In genomic region chr11:86041975-86042378, GRCh38 we compare ENCODE assay signal across 8 cellular contexts. TPM values are rescaled to one million over a fixed set of nuclear protein-coding genes. Genes with fewer than 3 reads are reported as not detected.
DNase-seq lines count a peak whose midpoint lies in the region; ATAC-seq and TF ChIP-seq lines count a peak whose summit lies in the region.

No MANE protein-coding gene starts in this region.

- no TSS peak for BruUV-seq in Panc1 (replicated peaks; lab: Mats Ljungman, UMichigan)

- peaks cover 41% of the 10 kb centered on the region for H3K4me1 ChIP-seq in Panc1 (ENCODE audit: control insufficient read depth, insufficient read depth, low read length)
- peaks cover 0 to 66% of the 10 kb centered on the region in 2 donors for H3K4me1 ChIP-seq in right atrium auricular region

- no peaks in the 10 kb centered on the region for H3K9me3 ChIP-seq in Panc1 (ENCODE audit: control insufficient read depth, insufficient read depth, low read depth, low read length)
- H3K9me3 ChIP-seq in right atrium auricular region: no peaks in the 10 kb centered on the region

- H3K4me3 ChIP-seq in Panc1 (ENCODE audit: low read depth in 2 of 2, low read length in 2 of 2): no peak overlapping the region
- H3K4me3 ChIP-seq in astrocyte of the cerebellum (ENCODE audit: low read depth, low read length): no peak overlapping the region
- H3K4me3 ChIP-seq in right atrium auricular region: peak overlapping the region in 1 of 2 donors; percentile 20

- H3K27ac ChIP-seq in Panc1 (ENCODE audit: low read length) (peak overlapping the region; percentile 67; the same call in 1 of the 2 replicates), right atrium auricular region (peak overlapping the region; percentile 49 to 79)

- TF ChIP-seq CTCF in Panc1 (IDR thresholded peaks at IDR 0.05) (peak; percentile 86; the same call in 1 of the 2 replicates), astrocyte of the cerebellum (IDR thresholded peaks at IDR 0.05; ENCODE audit: low read depth, low read length, missing control alignments) (peak; percentile 79), right atrium auricular region (IDR thresholded peaks at IDR 0.05) (peak; percentile 85 to 89)

- H3K36me3 ChIP-seq in Panc1 (ENCODE audit: control insufficient read depth, insufficient read depth, low read length): no peaks in the 10 kb centered on the region
- no peaks in the 10 kb centered on the region for H3K36me3 ChIP-seq in right atrium auricular region

- ATAC-seq in GM21786 (IDR thresholded peaks at IDR 0.05; ENCODE audit: unreplicated experiment) (peak; percentile 63), Panc1 (peak; percentile 86)

- in situ Hi-C loops in Panc1 (cut with HindIII; ENCODE audit: low pct_unique_long_range_greater_than_20kb, low sequenced_read_pairs) (no loop called here), astrocyte of the cerebellum (cut with HindIII; ENCODE audit: low sequenced_read_pairs) (no loop called here)

- CTCF ChIA-PET in Panc1 (lab: Charles Lee): interaction anchor here (0.5 to 2.2 kb wide), 5 partner anchors 12 to 177 kb away, joined by 3 to 13 read pairs (median 3); no protein-coding TSS in a partner anchor

- intact Hi-C loops in Panc1 (cut with micrococcal nuclease; ENCODE audit: unreplicated experiment): loop anchor here (1.0 kb wide), 1 partner anchor 151 kb away; no protein-coding TSS in a partner anchor

- DNase-seq in activated T-cell treated with anti-CD3 and anti-CD28 coated beads for 24 hours (ENCODE audit: low read depth) (peak; percentile 36), KG1 (lab: John Stamatoyannopoulos, UW) (peak; percentile 67), Panc1 (ENCODE audit: low read depth, low spot score) (peak; percentile 90), astrocyte of the cerebellum (ENCODE audit: low read depth) (peak; percentile 92), right atrium auricular region (ENCODE audit: low spot score) (peak; percentile 82), retina (peak; percentile 49)
- DNase-seq in activated T-cell treated with anti-CD3 and anti-CD28 coated beads, Interleukin-2, amount 50 U/mL, for 48 hours: no peak

- POLR2A ChIA-PET in Panc1 (lab: Charles Lee): no interaction called here

- H3K27me3 ChIP-seq in Panc1 (ENCODE audit: control insufficient read depth, insufficient read depth, low read length) (no peaks in the 10 kb centered on the region), right atrium auricular region (no peaks in the 10 kb centered on the region)

RNA-seq across cellular contexts. Expression of gene PICALM, which starts 26.9 kb away (rescaled TPM):
- total RNA-seq in Panc1 (2021; ENCODE audit: unreplicated experiment): 153 TPM
- polyA plus RNA-seq in Panc1 (2012; ENCODE audit: insufficient read length): 91.7 TPM
- 100 to 1,000 TPM; 166 to 286 TPM for total RNA-seq in right atrium auricular region

Comparison
In these comparisons a context has a peak if more than half of its experiments do, and no peak if none do; other contexts are left out.
1. DNase-seq: peak in activated T-cell treated with anti-CD3 and anti-CD28 coated beads for 24 hours (single experiment), KG1 (single experiment), Panc1 (single experiment), astrocyte of the cerebellum (single experiment), right atrium auricular region (single experiment) and retina (single experiment); none in activated T-cell treated with anti-CD3 and anti-CD28 coated beads, Interleukin-2, amount 50 U/mL, for 48 hours (0 of 2).
2. Peak in every context shown above with its lines, with median percentiles within 50 percentile points of each other: CTCF ChIP-seq.